ENCODE assay signal across 16 cellular contexts in the genomic region with DNA sequence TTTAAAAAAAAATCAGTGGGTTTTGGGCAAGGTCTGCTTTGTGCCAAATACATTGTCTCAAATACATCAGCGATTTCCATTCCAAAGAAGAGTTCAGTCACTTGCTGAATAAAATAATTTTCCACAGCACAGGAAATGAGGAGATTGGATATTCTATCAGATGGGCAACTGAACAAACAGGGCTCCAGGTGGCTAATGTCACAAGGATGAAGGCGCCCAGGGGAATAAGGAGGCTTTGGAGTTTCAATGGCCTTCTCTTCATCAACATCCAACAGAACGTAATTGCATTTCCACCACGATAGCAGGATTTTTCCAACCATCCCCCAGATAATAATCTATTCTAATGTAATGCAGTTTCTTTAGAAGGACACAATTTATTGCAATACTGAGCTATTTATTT.
"Had no signal": no experiment of that assay in that cellular context is flagged by ENCODE, and none has a peak within 500 bp of the region (broad histone marks: within the 10 kb centered on the region; RNA-seq: fewer than 3 reads in every experiment).

No MANE protein-coding gene starts in this region.

- H3K4me1 ChIP-seq: neural progenitor cell, parathyroid adenoma, upper lobe of right lung had no signal

- H3K9me3 ChIP-seq: upper lobe of right lung had no signal

- H3K27me3 Mint-ChIP-seq: activated naive CD4-positive, alpha-beta T cell treated with anti-CD3 and anti-CD28 coated beads, Interleukin-2, amount 10 ng/mL, durations not matched to agents 7 days and 5 days; effector memory CD8-positive, alpha-beta T cell had no signal

- H3K36me3 Mint-ChIP-seq: activated naive CD4-positive, alpha-beta T cell treated with anti-CD3 and anti-CD28 coated beads, Interleukin-2, amount 10 ng/mL, durations not matched to agents 7 days and 5 days; neural progenitor cell had no signal

- H3K27me3 ChIP-seq: neural progenitor cell, upper lobe of right lung had no signal

- H3K9me3 Mint-ChIP-seq: activated naive CD4-positive, alpha-beta T cell treated with anti-CD3 and anti-CD28 coated beads, Interleukin-2, amount 10 ng/mL, durations not matched to agents 7 days and 5 days; activated T-helper 17 cell treated with anti-CD3 and anti-CD28 coated beads, Interleukin-2, amount 50 U/mL, for 72 hours; effector memory CD8-positive, alpha-beta T cell; neural progenitor cell; stimulated activated naive CD8-positive, alpha-beta T cell treated with anti-CD3 and anti-CD28 coated beads, Interleukin-15, Interleukin-2, amounts not matched to agents 100 ng/mL and 50 ng/mL, for 24 hours had no signal

- H3K27ac ChIP-seq: coronary artery, neural progenitor cell, parathyroid adenoma, upper lobe of right lung had no signal

- H3K4me3 Mint-ChIP-seq: activated naive CD4-positive, alpha-beta T cell treated with anti-CD3 and anti-CD28 coated beads, Interleukin-2, amount 10 ng/mL, durations not matched to agents 7 days and 5 days; activated T-helper 17 cell treated with anti-CD3 and anti-CD28 coated beads, Interleukin-2, amount 50 U/mL, for 72 hours; effector memory CD8-positive, alpha-beta T cell; neural progenitor cell; stimulated activated naive CD8-positive, alpha-beta T cell treated with anti-CD3 and anti-CD28 coated beads, Interleukin-15, Interleukin-2, amounts not matched to agents 100 ng/mL and 50 ng/mL, for 24 hours had no signal

- H3K36me3 ChIP-seq: neural progenitor cell, upper lobe of right lung had no signal

- ATAC-seq: activated T-helper 17 cell treated with anti-CD3 and anti-CD28 coated beads, Interleukin-2, amount 50 U/mL, for 72 hours; effector memory CD8-positive, alpha-beta T cell; upper lobe of right lung had no signal

- H3K4me3 ChIP-seq: coronary artery, neural progenitor cell, upper lobe of right lung had no signal

- H3K27ac Mint-ChIP-seq: activated naive CD4-positive, alpha-beta T cell treated with anti-CD3 and anti-CD28 coated beads, Interleukin-2, amount 10 ng/mL, durations not matched to agents 7 days and 5 days; activated T-helper 17 cell treated with anti-CD3 and anti-CD28 coated beads, Interleukin-2, amount 50 U/mL, for 72 hours; effector memory CD8-positive, alpha-beta T cell; neural progenitor cell; stimulated activated naive CD8-positive, alpha-beta T cell treated with anti-CD3 and anti-CD28 coated beads, Interleukin-15, Interleukin-2, amounts not matched to agents 100 ng/mL and 50 ng/mL, for 24 hours had no signal

- DNase-seq: activated CD4-positive, alpha-beta T cell treated with anti-CD3 and anti-CD28 coated beads, Interleukin-2, amount 50 U/mL, for 1 hour; activated CD4-positive, CD25-positive, alpha-beta regulatory T cell; activated naive CD4-positive, alpha-beta T cell treated with anti-CD3 and anti-CD28 coated beads, Interleukin-2, amount 10 ng/mL, durations not matched to agents 7 days and 5 days; activated T-cell treated with anti-CD3 and anti-CD28 coated beads for 4 hours; central memory CD4-positive, alpha-beta T cell; effector memory CD8-positive, alpha-beta T cell; hippocampal formation; retina; stimulated activated CD4-positive, alpha-beta T cell treated with anti-CD3 and anti-CD28 coated beads, Interleukin-15, amount 100 ng/mL, for 24 hours; stimulated activated CD4-positive, alpha-beta T cell treated with anti-CD3 and anti-CD28 coated beads, Interleukin-4, amount 100 ng/mL, for 24 hours; upper lobe of right lung had no signal

- H3K4me1 Mint-ChIP-seq: activated naive CD4-positive, alpha-beta T cell treated with anti-CD3 and anti-CD28 coated beads, Interleukin-2, amount 10 ng/mL, durations not matched to agents 7 days and 5 days; activated T-helper 17 cell treated with anti-CD3 and anti-CD28 coated beads, Interleukin-2, amount 50 U/mL, for 72 hours; neural progenitor cell had no signal
